In genomic region chr10:110858297-110858934, GRCh38 we compare ENCODE assay signal across 10 cellular contexts. TPM values are rescaled to one million over a fixed set of nuclear protein-coding genes. Genes with fewer than 3 reads are reported as not detected.
DNase-seq lines count a peak whose midpoint lies in the region; ATAC-seq, FAIRE-seq and TF ChIP-seq lines count a peak whose summit lies in the region.
"Had no signal": no experiment of that assay in that cellular context is flagged by ENCODE, and none has a peak within 500 bp of the region (broad histone marks: within the 10 kb centered on the region; RNA-seq: fewer than 3 reads in every experiment).

No MANE protein-coding gene starts in this region.

- no peaks in the 10 kb centered on the region for H4K20me1 ChIP-seq in OCI-LY7 (ENCODE audit: insufficient read depth, low read length)

- no peak for FAIRE-seq in small intestine (lab: Jason Lieb, UNC)
- FAIRE-seq: A204.1, TTC549 had no signal

- peak overlapping the region in 1 of 2 donors; percentile 72 for H3K9ac ChIP-seq in colonic mucosa (ENCODE audit: low read depth in 2 of 2, low read length in 2 of 2)

- no peaks in the 10 kb centered on the region for H3K79me2 ChIP-seq in OCI-LY7 (ENCODE audit: insufficient read depth, low read depth, low read length)

- intact Hi-C loops in OCI-LY7 (cut with micrococcal nuclease; ENCODE audit: unreplicated experiment) (no loop called here), colonic mucosa (cut with DNase I) (no loop called here)

- no peak for ATAC-seq in GM21515 (IDR thresholded peaks at IDR 0.05; ENCODE audit: unreplicated experiment)
- no peak for ATAC-seq in GM19328 (IDR thresholded peaks at IDR 0.05; ENCODE audit: unreplicated experiment)

- no peaks in the 10 kb centered on the region for H3K9me2 ChIP-seq in OCI-LY7 (ENCODE audit: insufficient read depth, low read length)

- BruUV-seq in OCI-LY7 (replicated peaks; lab: Mats Ljungman, UMichigan) = no TSS peak

- H3K9me3 ChIP-seq in OCI-LY7 (ENCODE audit: low read length) = no peaks in the 10 kb centered on the region
- no peaks in the 10 kb centered on the region for H3K9me3 ChIP-seq in colonic mucosa
- H3K9me3 ChIP-seq in small intestine (ENCODE audit: control insufficient read depth, low read depth) = no peaks in the 10 kb centered on the region

- H3K4me1 ChIP-seq in OCI-LY7 (ENCODE audit: insufficient read depth, low read length, poor library complexity, severe bottlenecking) (peaks cover 75% of the 10 kb centered on the region), colonic mucosa (peaks cover 31% of the 10 kb centered on the region), small intestine (ENCODE audit: control insufficient read depth in 2 of 2, insufficient read depth in 1 of 2, low read depth in 1 of 2, low read length in 1 of 2) (peaks cover 18 to 33% of the 10 kb centered on the region in 2 donors)

- H3K27me3 ChIP-seq in colonic mucosa (no peaks in the 10 kb centered on the region), small intestine (ENCODE audit: control insufficient read depth in 2 of 2, insufficient read depth in 2 of 2, low read length in 2 of 2) (no peaks in the 10 kb centered on the region)

- H3K27ac ChIP-seq in OCI-LY7 (ENCODE audit: low read depth, low read length, poor library complexity, severe bottlenecking) = peak overlapping the region; percentile 91
- H3K27ac ChIP-seq in colonic mucosa = peak overlapping the region; percentile 93
- H3K27ac ChIP-seq in small intestine (ENCODE audit: low read depth in 1 of 2, low read length in 1 of 2) = peak overlapping the region; percentile 86 to 95

- H3K36me3 ChIP-seq in OCI-LY7 (ENCODE audit: insufficient read depth, low read length) (no peaks in the 10 kb centered on the region), colonic mucosa (no peaks in the 10 kb centered on the region), small intestine (ENCODE audit: control insufficient read depth in 2 of 2, insufficient read depth in 2 of 2, low read length in 2 of 2) (no peaks in the 10 kb centered on the region)

- TF ChIP-seq CTCF in OCI-LY7 (conservative IDR thresholded peaks at IDR 0.05; ENCODE audit: low read length) (no peak), colonic mucosa (IDR thresholded peaks at IDR 0.05) (no peak)

- 3 to 31% (median 13%) methylated on average over 1 of the region's 1 CpG for WGBS in small intestine, 3 donors

- DNase-seq in NCI-H146 (lab: John Stamatoyannopoulos, UW) (peak; percentile 24), NCI-H146 treated with DMSO at 0.1 percent for 48 hours (lab: John Stamatoyannopoulos, UW; ENCODE audit: unreplicated experiment) (no peak), OCI-LY7 (ENCODE audit: low spot score) (no peak), colonic mucosa (peak; percentile 69), small intestine (peak; percentile 96), DMS153 (lab: John Stamatoyannopoulos, UW) (no peak)

- H3K4me3 ChIP-seq in OCI-LY7 (ENCODE audit: low read depth, low read length, poor library complexity, severe bottlenecking) (peak overlapping the region; percentile 11), colonic mucosa (no peak overlapping the region), small intestine (ENCODE audit: low read depth in 1 of 2, low read length in 2 of 2) (no peak overlapping the region)

- CTCF ChIA-PET in OCI-LY7 (lab: Charles Lee; ENCODE audit: unreplicated experiment) = interaction anchor here (0.6 to 5.3 kb wide), 5 partner anchors 9 to 419 kb away, joined by 3 to 39 read pairs (median 7); partner anchors contain the start of genes BBIP1 and SHOC2

- peak overlapping the region; percentile 75 for H3K4me2 ChIP-seq in OCI-LY7 (ENCODE audit: low read length)

- peak overlapping the region; percentile 42; the same call in 1 of the 2 replicates for H2AFZ ChIP-seq in OCI-LY7 (ENCODE audit: low read length)

- POLR2A ChIA-PET in OCI-LY7 (lab: Charles Lee) = interaction anchor here (0.6 to 5.5 kb wide), 16 partner anchors 9 to 240 kb away, joined by 3 to 121 read pairs (median 4); partner anchors contain the start of genes BBIP1 and PDCD4

RNA-seq across cellular contexts. Expression of gene PDCD4, which starts 13.3 kb away (rescaled TPM):
- 59.0 and 70.6 TPM in 2 replicates for total RNA-seq in OCI-LY7 (2014; rRNA removed; shearing (Covaris generic))
- total RNA-seq in OCI-LY7 (2022) (116 and 131 TPM in 2 replicates), colonic mucosa (100 to 1,000 TPM; 397 to 463 TPM)
- 100 to 1,000 TPM; 111 to 309 (median 124) TPM for polyA plus RNA-seq in small intestine

Comparison
In these comparisons a context has a peak if more than half of its experiments do, and no peak if none do; other contexts are left out.
1. DNase-seq: peak in NCI-H146 (single experiment), colonic mucosa (single experiment) and small intestine (single experiment); none in NCI-H146 treated with DMSO at 0.1 percent for 48 hours (single experiment), OCI-LY7 (single experiment) and DMS153 (single experiment).
2. Peak in every context shown above with its lines, with median percentiles within 50 percentile points of each other: H3K27ac ChIP-seq.